25 cellular contexts compared by ENCODE assay signal in genomic region chr21:15964181-15964855, GRCh38.
"Had no signal": no experiment of that assay in that cellular context is flagged by ENCODE, and none has a peak within 500 bp of the region (broad histone marks: within the 10 kb centered on the region; RNA-seq: fewer than 3 reads in every experiment).

No MANE protein-coding gene starts in this region.

- H3K4me1 Mint-ChIP-seq: activated naive CD4-positive, alpha-beta T cell treated with anti-CD3 and anti-CD28 coated beads, Interleukin-2, amount 50 U/mL, for 24 hours; central memory CD8-positive, alpha-beta T cell had no signal

- FAIRE-seq: endometrium, frontal cortex, kidney had no signal

- H3K9me3 ChIP-seq: adrenal gland, body of pancreas, colonic mucosa, esophagus muscularis mucosa, SJCRH30, tibial nerve had no signal

- H3K9me3 Mint-ChIP-seq: activated naive CD4-positive, alpha-beta T cell treated with anti-CD3 and anti-CD28 coated beads, Interleukin-2, amount 50 U/mL, for 24 hours; central memory CD8-positive, alpha-beta T cell; T-helper 1 cell treated with Interleukin-12 subunit alpha and Interleukin-12 subunit beta and Interleukin-4 antibody, amounts not matched to agents 30 μg/mL and 1 μg/mL, for 36 hours had no signal

- H3K36me3 ChIP-seq: adrenal gland, colonic mucosa, esophagus muscularis mucosa, SJCRH30, tibial nerve had no signal

- H3K27ac ChIP-seq: adrenal gland, body of pancreas, colonic mucosa, esophagus muscularis mucosa, SJCRH30, tibial nerve had no signal

- DNase-seq: activated CD4-positive, alpha-beta T cell treated with anti-CD3 and anti-CD28 coated beads, Interleukin-2, amount 50 U/mL, for 1 hour; activated CD8-positive, alpha-beta memory T cell treated with anti-CD3 and anti-CD28 coated beads, Interleukin-2, amount 50 U/mL, for 48 hours; activated effector memory CD4-positive, alpha-beta T cell treated with anti-CD3 and anti-CD28 coated beads, Interleukin-2, amount 50 U/mL, for 16 hours; activated T-cell treated with anti-CD3 and anti-CD28 coated beads, Interleukin-2, amount 50 U/mL, for 48 hours; adrenal gland; body of pancreas; colonic mucosa; kidney; midbrain; occipital lobe; posterior cingulate gyrus; retina; SJCRH30; stimulated activated CD4-positive, alpha-beta T cell treated with anti-CD3 and anti-CD28 coated beads, Interleukin-12 subunit alpha, Interleukin-12 subunit beta, amount 100 ng/mL, for 4 hours; stimulated activated CD4-positive, alpha-beta T cell treated with anti-CD3 and anti-CD28 coated beads, Interleukin-1b, Interleukin-23, amount 100 ng/mL, for 48 hours; stimulated activated naive CD4-positive, alpha-beta T cell treated with Interleukin-2 at 50 U/mL for 16 hours; substantia nigra had no signal

- H3K27me3 ChIP-seq: adrenal gland, body of pancreas, colonic mucosa, esophagus muscularis mucosa, SJCRH30, tibial nerve had no signal

- H3K27ac Mint-ChIP-seq: activated naive CD4-positive, alpha-beta T cell treated with anti-CD3 and anti-CD28 coated beads, Interleukin-2, amount 50 U/mL, for 24 hours; T-helper 1 cell treated with Interleukin-12 subunit alpha and Interleukin-12 subunit beta and Interleukin-4 antibody, amounts not matched to agents 30 μg/mL and 1 μg/mL, for 36 hours had no signal

- H3K4me3 ChIP-seq: adrenal gland, body of pancreas, colonic mucosa, esophagus muscularis mucosa, lung, SJCRH30, tibial nerve had no signal

- H3K4me1 ChIP-seq: adrenal gland, body of pancreas, colonic mucosa, esophagus muscularis mucosa had no signal

- H3K36me3 Mint-ChIP-seq: activated naive CD4-positive, alpha-beta T cell treated with anti-CD3 and anti-CD28 coated beads, Interleukin-2, amount 50 U/mL, for 24 hours had no signal

- H3K4me3 Mint-ChIP-seq: activated naive CD4-positive, alpha-beta T cell treated with anti-CD3 and anti-CD28 coated beads, Interleukin-2, amount 50 U/mL, for 24 hours; central memory CD8-positive, alpha-beta T cell; T-helper 1 cell treated with Interleukin-12 subunit alpha and Interleukin-12 subunit beta and Interleukin-4 antibody, amounts not matched to agents 30 μg/mL and 1 μg/mL, for 36 hours had no signal
